Comparison of ENCODE assay signal across 8 cellular contexts in the genomic region with DNA sequence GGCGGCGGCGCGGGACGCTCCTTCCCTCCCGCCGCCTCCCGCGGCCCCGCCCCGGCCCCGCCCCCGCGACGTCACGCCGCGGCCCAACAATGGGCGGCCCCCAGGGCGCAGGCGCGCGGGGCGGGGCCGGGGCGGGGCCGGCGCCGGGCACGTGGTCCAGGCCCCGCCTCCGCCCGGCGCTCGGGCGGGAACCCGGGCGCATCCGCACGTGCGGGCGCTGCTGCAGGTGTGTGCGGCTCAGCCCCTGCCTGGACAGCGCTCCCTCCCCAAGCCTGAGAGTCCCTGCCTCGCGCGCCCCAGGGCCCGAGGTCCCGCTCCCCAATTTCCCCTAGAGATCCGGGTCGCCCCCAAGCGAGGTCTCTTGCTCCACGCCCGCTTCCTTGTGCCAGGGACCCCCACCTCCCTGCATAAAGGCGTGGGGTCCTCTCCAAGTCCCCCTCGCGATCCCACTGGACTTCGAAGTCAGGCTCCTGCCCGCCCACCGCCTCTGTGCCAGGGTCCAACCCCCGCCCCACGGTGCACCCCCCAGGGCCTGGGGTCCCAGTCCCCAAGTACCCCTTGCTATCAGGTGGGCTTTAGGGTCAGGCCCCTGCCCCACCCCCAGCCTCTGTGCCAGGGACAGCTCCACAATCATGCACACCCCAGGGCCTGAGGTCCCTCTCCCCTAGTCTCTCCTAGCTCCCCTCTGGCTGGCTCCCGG. TPM values are rescaled to one million over a fixed set of nuclear protein-coding genes. Genes with fewer than 3 reads are reported as not detected.
A peak's percentile ranks its signal among the peaks of the same experiment; 100 is the strongest.
DNase-seq lines count a peak whose midpoint lies in the region; ATAC-seq, FAIRE-seq and TF ChIP-seq lines count a peak whose summit lies in the region.

A gene (minus strand): TSS at position 6 of the 700 bp plus-strand sequence. CDS start 267 bp downstream, outside the sequence.

- H4K20me1 ChIP-seq in Loucy (ENCODE audit: insufficient read depth, low read length, poor library complexity, severe bottlenecking) = peaks cover 7% of the 10 kb centered on the region
- H4K20me1 ChIP-seq in astrocyte (ENCODE audit: insufficient read depth, low read length) = peaks cover 34% of the 10 kb centered on the region
- peaks cover 33% of the 10 kb centered on the region for H4K20me1 ChIP-seq in hepatocyte (ENCODE audit: insufficient read depth, poor library complexity, severe bottlenecking)

- no peaks in the 10 kb centered on the region for H3F3A ChIP-seq in Loucy (ENCODE audit: low read depth)

- H3K79me2 ChIP-seq in Loucy (ENCODE audit: insufficient read depth, low read length) = peaks cover 34% of the 10 kb centered on the region
- H3K79me2 ChIP-seq in astrocyte (ENCODE audit: insufficient read depth, low read length) = peaks cover 40% of the 10 kb centered on the region
- peaks cover 43% of the 10 kb centered on the region for H3K79me2 ChIP-seq in hepatocyte

- WGBS in hepatocyte (ENCODE audit: low lambda C conversion rate, missing lambda C conversion rate) = 58% methylated on average over 13 of the region's 63 CpGs

- no peak for TF ChIP-seq POLR2A in vagina (IDR thresholded peaks at IDR 0.05)

- H3K9me3 ChIP-seq in Loucy (ENCODE audit: insufficient read depth, low read depth, low read length) = no peaks in the 10 kb centered on the region
- H3K9me3 ChIP-seq in astrocyte (ENCODE audit: insufficient read depth, low read depth, low read length) = no peaks in the 10 kb centered on the region
- no peaks in the 10 kb centered on the region for H3K9me3 ChIP-seq in hepatocyte (ENCODE audit: low read depth)
- no peaks in the 10 kb centered on the region for H3K9me3 ChIP-seq in vagina

- DNase-seq in ACHN (peak; percentile 74), T-helper 22 cell (ENCODE audit: low read depth) (peak; percentile 73), astrocyte (ENCODE audit: low read depth) (peak; percentile 4), hepatocyte (ENCODE audit: low spot score) (peak; percentile 94), retinal pigment epithelial cell (ENCODE audit: low read depth) (no peak), vagina (ENCODE audit: extremely low spot score in 2 of 2) (no peak)

- intact Hi-C loops in vagina (cut with DNase I) = no loop called here

- H3K27ac ChIP-seq in astrocyte (ENCODE audit: low read depth, low read length) (peak within 1 kb of the TSS; percentile 97), hepatocyte (peak within 1 kb of the TSS; percentile 99), vagina (peak within 1 kb of the TSS; percentile 78)

- no peak for TF ChIP-seq CTCF in Loucy (conservative IDR thresholded peaks at IDR 0.05; ENCODE audit: low read length)
- no peak for TF ChIP-seq CTCF in astrocyte (IDR thresholded peaks at IDR 0.05; ENCODE audit: insufficient read depth, low read depth, low read length)
- TF ChIP-seq CTCF in hepatocyte (IDR thresholded peaks at IDR 0.05; ENCODE audit: poor library complexity) = no peak
- no peak for TF ChIP-seq CTCF in retinal pigment epithelial cell (conservative IDR thresholded peaks at IDR 0.05; ENCODE audit: low read depth, low read length)
- no peak for TF ChIP-seq CTCF in vagina (IDR thresholded peaks at IDR 0.05)

- peak within 1 kb of the TSS; percentile 50 for H3K4me2 ChIP-seq in Loucy (ENCODE audit: low read depth, low read length, poor library complexity, severe bottlenecking)
- peak within 1 kb of the TSS; percentile 98 for H3K4me2 ChIP-seq in astrocyte (ENCODE audit: low read length)
- peak within 1 kb of the TSS; percentile 97 for H3K4me2 ChIP-seq in hepatocyte

- FAIRE-seq in astrocyte (lab: Jason Lieb, UNC) = no peak

- in situ Hi-C loops in ACHN (cut with HindIII; ENCODE audit: low pct_ligation_motif_present, low pct_unique_long_range_greater_than_20kb, low sequenced_read_pairs) = no loop called here

- H3K4me3 Mint-ChIP-seq in astrocyte (ENCODE audit: unreplicated experiment) = peak within 1 kb of the TSS; percentile 82

- H3K27me3 ChIP-seq in Loucy (ENCODE audit: insufficient read depth, low read length, poor library complexity, severe bottlenecking) = no peaks in the 10 kb centered on the region
- H3K27me3 ChIP-seq in astrocyte (ENCODE audit: insufficient read depth, low read length) = no peaks in the 10 kb centered on the region
- no peaks in the 10 kb centered on the region for H3K27me3 ChIP-seq in hepatocyte
- H3K27me3 ChIP-seq in vagina = no peaks in the 10 kb centered on the region

- peak; percentile 62 for ATAC-seq in GM19035 (IDR thresholded peaks at IDR 0.05; ENCODE audit: unreplicated experiment)

- no peaks in the 10 kb centered on the region for H3K9me3 Mint-ChIP-seq in astrocyte (ENCODE audit: unreplicated experiment)

- H2AFZ ChIP-seq in Loucy (ENCODE audit: low read length) (no peak within 1 kb of the TSS), astrocyte (ENCODE audit: low read depth, low read length) (peak within 1 kb of the TSS; percentile 18), hepatocyte (peak within 1 kb of the TSS; percentile 76)

- H3K27ac Mint-ChIP-seq in astrocyte (ENCODE audit: unreplicated experiment) = no peak within 1 kb of the TSS

- H3K36me3 Mint-ChIP-seq in astrocyte (ENCODE audit: low read depth, unreplicated experiment) = no peaks in the 10 kb centered on the region

- H3K9ac ChIP-seq in Loucy (ENCODE audit: low read depth, low read length, poor library complexity, severe bottlenecking) (peak within 1 kb of the TSS; percentile 16), astrocyte (ENCODE audit: low read length) (peak within 1 kb of the TSS; percentile 99)

- H3K27me3 Mint-ChIP-seq in astrocyte (ENCODE audit: low read depth, unreplicated experiment) = peaks cover 5% of the 10 kb centered on the region

- peaks cover 10% of the 10 kb centered on the region for H3K4me1 ChIP-seq in Loucy (ENCODE audit: insufficient read depth, low read length, poor library complexity, severe bottlenecking)
- peaks cover 10% of the 10 kb centered on the region for H3K4me1 ChIP-seq in astrocyte (ENCODE audit: insufficient read depth, low read length)
- H3K4me1 ChIP-seq in hepatocyte (ENCODE audit: insufficient read depth) = peaks cover 10% of the 10 kb centered on the region
- peaks cover 18% of the 10 kb centered on the region for H3K4me1 ChIP-seq in vagina

- H3K4me1 Mint-ChIP-seq in astrocyte (ENCODE audit: low read depth, unreplicated experiment) = no peaks in the 10 kb centered on the region

- H3K36me3 ChIP-seq in Loucy (ENCODE audit: insufficient read depth, low read length) (no peaks in the 10 kb centered on the region), astrocyte (ENCODE audit: insufficient read depth, low read length) (no peaks in the 10 kb centered on the region), hepatocyte (replicated peaks; ENCODE audit: insufficient read depth, low read depth) (no peaks in the 10 kb centered on the region), vagina (no peaks in the 10 kb centered on the region)

- no peaks in the 10 kb centered on the region for H3K9me2 ChIP-seq in Loucy (replicated peaks; ENCODE audit: low read depth, low read length)
- no peaks in the 10 kb centered on the region for H3K9me2 ChIP-seq in hepatocyte (replicated peaks; ENCODE audit: insufficient read depth)

- H3K4me3 ChIP-seq in Loucy (ENCODE audit: low read length, poor library complexity, severe bottlenecking) (peak within 1 kb of the TSS; percentile 43), astrocyte (ENCODE audit: insufficient read depth, low read depth, low read length) (peak within 1 kb of the TSS; percentile 78), hepatocyte (peak within 1 kb of the TSS; percentile 68), retinal pigment epithelial cell (ENCODE audit: low read length) (peak within 1 kb of the TSS; percentile 79), vagina (peak within 1 kb of the TSS; percentile 49 to 74)

RNA-seq across cellular contexts. Expression of the gene that starts here (rescaled TPM):
- total RNA-seq in astrocyte (51.8 and 52.1 TPM in 2 replicates), hepatocyte (38.7 and 45.6 TPM in 2 replicates), vagina (21.4 TPM)
- polyA plus RNA-seq in hepatocyte = 6.2 and 6.6 TPM in 2 replicates

Comparison
In these comparisons a context has a peak if more than half of its experiments do, and no peak if none do; other contexts are left out.
1. DNase-seq: peak in ACHN (single experiment), T-helper 22 cell (single experiment), astrocyte (single experiment) and hepatocyte (single experiment); none in retinal pigment epithelial cell (single experiment) and vagina (0 of 2).
2. Peak in every context shown above with its lines, with median percentiles within 50 percentile points of each other: H3K4me2 ChIP-seq, H3K4me3 ChIP-seq and H3K27ac ChIP-seq.